34 cellular contexts compared by ENCODE assay signal in the genomic region with DNA sequence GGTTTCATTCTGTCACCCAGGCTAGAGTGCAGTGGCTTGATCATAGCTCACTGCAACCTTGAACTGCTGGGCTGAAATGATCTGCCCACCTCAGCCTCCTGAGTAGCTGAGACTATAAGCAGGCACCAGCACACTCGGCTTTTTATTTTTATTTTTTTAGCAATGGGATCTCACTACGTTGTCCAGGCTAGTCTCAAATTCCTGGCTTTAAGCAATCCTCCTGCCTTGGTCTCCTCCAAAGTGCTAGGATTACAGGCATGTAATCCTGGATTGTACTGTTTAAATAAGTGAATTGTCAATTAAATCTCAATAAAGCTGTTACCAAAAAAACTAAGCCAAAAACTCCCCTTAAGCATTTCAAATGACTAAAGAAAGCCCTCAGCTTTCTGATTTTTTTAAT.
"Had no signal": no experiment of that assay in that cellular context is flagged by ENCODE, and none has a peak within 500 bp of the region (broad histone marks: within the 10 kb centered on the region; RNA-seq: fewer than 3 reads in every experiment).

No MANE protein-coding gene starts in this region.

- DNase-seq: activated CD4-positive, alpha-beta memory T cell treated with anti-CD3 and anti-CD28 coated beads for 36 hours; activated CD4-positive, alpha-beta T cell treated with anti-CD3 and anti-CD28 coated beads for 36 hours; activated CD4-positive, alpha-beta T cell treated with anti-CD3 and anti-CD28 coated beads, Interleukin-2, amount 50 U/mL, for 1 hour; activated CD8-positive, alpha-beta memory T cell treated with anti-CD3 and anti-CD28 coated beads, Interleukin-2, amount 10 ng/mL, durations not matched to agents 7 days and 5 days; activated CD8-positive, alpha-beta memory T cell treated with anti-CD3 and anti-CD28 coated beads, Interleukin-2, amount 50 U/mL, for 48 hours; activated gamma-delta T cell; activated naive CD4-positive, alpha-beta T cell treated with Interleukin-2 at 50 U/mL for 16 hours; anterior cingulate cortex; caudate nucleus; cerebellar nuclear complex; NCI-H1092 treated with DMSO at 0.1 percent for 48 hours; NCI-H1417; NCI-H146; NCI-H187; NCI-H2029 treated with DMSO at 0.1 percent for 48 hours; NCI-H2107; NCI-H2171; NCI-H2227 treated with DMSO at 0.1 percent for 48 hours; NCI-H446; NCI-H524; NCI-H69; NCI-H82; SHP77 treated with DMSO at 0.1 percent for 48 hours; SK-N-SH had no signal

- H3K27me3 ChIP-seq: SJSA1 had no signal

- H3K9me3 Mint-ChIP-seq: activated CD4-positive, alpha-beta memory T cell treated with anti-CD3 and anti-CD28 coated beads for 36 hours; activated naive CD4-positive, alpha-beta T cell treated with anti-CD3 and anti-CD28 coated beads, Interleukin-2, amount 50 U/mL, for 24 hours; T-helper 1 cell treated with Interleukin-12 subunit alpha and Interleukin-12 subunit beta and Interleukin-4 antibody, amounts not matched to agents 30 μg/mL and 1 μg/mL, for 36 hours; T-helper 2 cell treated with Interferon-gamma antibody and Interleukin-4, amounts not matched to agents 5 μg/mL and 100 μg/mL, for 36 hours; WTC11 had no signal

- H3K4me2 ChIP-seq: SK-N-SH had no signal

- H3K4me3 Mint-ChIP-seq: activated CD4-positive, alpha-beta memory T cell treated with anti-CD3 and anti-CD28 coated beads for 36 hours; activated CD4-positive, alpha-beta T cell treated with anti-CD3 and anti-CD28 coated beads for 36 hours; activated CD8-positive, alpha-beta memory T cell treated with anti-CD3 and anti-CD28 coated beads, Interleukin-2, amount 10 ng/mL, durations not matched to agents 7 days and 5 days; activated naive CD4-positive, alpha-beta T cell treated with anti-CD3 and anti-CD28 coated beads, Interleukin-2, amount 50 U/mL, for 24 hours; brain; T-helper 1 cell treated with Interleukin-12 subunit alpha and Interleukin-12 subunit beta and Interleukin-4 antibody, amounts not matched to agents 30 μg/mL and 1 μg/mL, for 36 hours; T-helper 2 cell treated with Interferon-gamma antibody and Interleukin-4, amounts not matched to agents 5 μg/mL and 100 μg/mL, for 36 hours; WTC11 had no signal

- H3K27ac Mint-ChIP-seq: activated CD8-positive, alpha-beta memory T cell treated with anti-CD3 and anti-CD28 coated beads, Interleukin-2, amount 10 ng/mL, durations not matched to agents 7 days and 5 days; activated T-helper 2 cell treated with anti-CD3 and anti-CD28 coated beads, Interferon-gamma antibody, Interleukin-2, Interleukin-4, amounts not matched to agents 10 μg/mL and 5 μg/mL and 100 μg/mL, durations not matched to agents 14 hours and 24 hours and 36 hours; brain; T-helper 1 cell treated with Interleukin-12 subunit alpha and Interleukin-12 subunit beta and Interleukin-4 antibody, amounts not matched to agents 30 μg/mL and 1 μg/mL, for 36 hours; T-helper 2 cell treated with Interferon-gamma antibody and Interleukin-4, amounts not matched to agents 5 μg/mL and 100 μg/mL, for 36 hours; WTC11 had no signal

- ATAC-seq: activated CD4-positive, CD25-positive, alpha-beta regulatory T cell treated with anti-CD3 and anti-CD28 coated beads, Interleukin-2, amount 50 U/mL, for 24 hours; activated CD8-positive, alpha-beta memory T cell treated with anti-CD3 and anti-CD28 coated beads, Interleukin-2, amount 10 ng/mL, durations not matched to agents 7 days and 5 days; Panc1; WTC11 had no signal

- H3K4me1 ChIP-seq: SJSA1 had no signal

- H3K27me3 Mint-ChIP-seq: activated CD4-positive, alpha-beta memory T cell treated with anti-CD3 and anti-CD28 coated beads for 36 hours; activated CD4-positive, alpha-beta T cell treated with anti-CD3 and anti-CD28 coated beads for 36 hours; activated CD8-positive, alpha-beta memory T cell treated with anti-CD3 and anti-CD28 coated beads, Interleukin-2, amount 10 ng/mL, durations not matched to agents 7 days and 5 days; activated naive CD4-positive, alpha-beta T cell treated with anti-CD3 and anti-CD28 coated beads, Interleukin-2, amount 50 U/mL, for 24 hours; brain had no signal

- H3K4me3 ChIP-seq: SJSA1 had no signal

- H3K9me3 ChIP-seq: SJSA1, SK-N-SH had no signal

- H3K9ac ChIP-seq: KMS-11, SK-N-SH had no signal

- H3K27ac ChIP-seq: SJSA1 had no signal

- H3K36me3 ChIP-seq: SJSA1 had no signal
